In the genomic region with DNA sequence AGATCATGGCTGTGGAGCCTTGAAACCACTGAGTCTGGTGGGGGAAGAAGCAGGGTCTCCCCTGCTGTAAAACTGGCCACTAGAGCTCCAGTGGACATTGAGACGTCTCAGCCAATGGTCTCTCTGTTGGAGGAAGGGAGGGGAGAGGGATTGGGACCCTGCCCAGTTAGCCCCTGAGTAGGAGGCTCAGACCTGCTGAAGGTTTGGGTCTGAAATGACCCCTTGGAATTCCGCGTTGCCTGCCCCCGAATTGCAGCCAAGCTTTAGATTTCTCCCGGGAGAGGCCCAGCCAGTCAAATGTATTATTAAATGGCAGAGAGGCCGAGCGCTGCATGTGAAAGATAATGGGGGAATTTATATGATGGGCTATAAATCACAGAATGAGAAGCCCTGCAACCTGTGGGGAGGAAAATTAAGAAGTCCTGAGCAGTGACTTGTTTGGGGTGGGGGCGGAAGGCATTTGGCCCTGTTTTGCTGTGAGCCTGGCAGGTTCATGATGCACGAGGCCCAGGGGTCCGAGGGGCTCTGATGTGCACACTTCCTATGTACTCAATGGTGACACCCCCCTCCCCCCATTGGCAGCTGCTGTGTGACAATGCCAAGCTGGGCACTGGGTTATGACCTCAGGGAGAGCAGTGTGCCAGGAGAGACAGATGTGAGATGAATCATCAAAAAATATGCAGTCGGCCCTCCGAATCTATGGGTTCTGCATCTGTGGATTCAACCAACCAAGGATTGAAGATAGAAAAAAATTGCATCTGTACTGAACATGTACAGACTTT, we compare ENCODE assay signal across 12 cellular contexts.
A peak's percentile ranks its signal among the peaks of the same experiment; 100 is the strongest.
DNase-seq lines count a peak whose midpoint lies in the region; ATAC-seq lines count a peak whose summit lies in the region.
"Had no signal": no experiment of that assay in that cellular context is flagged by ENCODE, and none has a peak within 500 bp of the region (broad histone marks: within the 10 kb centered on the region; RNA-seq: fewer than 3 reads in every experiment).

No MANE protein-coding gene starts in this region.

- H3K27ac ChIP-seq in epithelial cell of prostate, result no peak overlapping the region

- ATAC-seq in GM18867 (IDR thresholded peaks at IDR 0.05; ENCODE audit: unreplicated experiment) (no peak), HG03280 (IDR thresholded peaks at IDR 0.05; ENCODE audit: unreplicated experiment) (no peak), HG02885 (IDR thresholded peaks at IDR 0.05; ENCODE audit: poor library complexity, unreplicated experiment) (no peak)
- ATAC-seq: right cardiac atrium; stimulated activated effector memory CD8-positive, alpha-beta T cell treated with anti-CD3 and anti-CD28 coated beads, Interleukin-12 subunit alpha, Interleukin-12 subunit beta, amount 100 ng/mL, for 72 hours had no signal

- DNase-seq in DMS53 (lab: John Stamatoyannopoulos, UW), result peak; percentile 66
- peak; percentile 77 for DNase-seq in NCI-H2227 treated with DMSO at 0.1 percent for 48 hours (lab: John Stamatoyannopoulos, UW)
- DNase-seq in epithelial cell of prostate (ENCODE audit: low read depth, low spot score), result peak; percentile 5
- DNase-seq in pons (ENCODE audit: low spot score), result peak; percentile 92
- DNase-seq in middle frontal gyrus (ENCODE audit: extremely low spot score, low spot score), result no peak
- DNase-seq: activated CD4-positive, alpha-beta memory T cell treated with anti-CD3 and anti-CD28 coated beads for 36 hours; Karpas-422 had no signal
